In genomic region chr19:7287716-7288115, GRCh38 we compare ENCODE assay signal across 23 cellular contexts. TPM values are rescaled to one million over a fixed set of nuclear protein-coding genes. Genes with fewer than 3 reads are reported as not detected.
A peak's percentile ranks its signal among the peaks of the same experiment; 100 is the strongest.
DNase-seq lines count a peak whose midpoint lies in the region; TF ChIP-seq lines count a peak whose summit lies in the region.
"Had no signal": no experiment of that assay in that cellular context is flagged by ENCODE, and none has a peak within 500 bp of the region (broad histone marks: within the 10 kb centered on the region; RNA-seq: fewer than 3 reads in every experiment).

No MANE protein-coding gene starts in this region.

- TF ChIP-seq CTCF in H9 (conservative IDR thresholded peaks at IDR 0.05) (no peak), chondrocyte (IDR thresholded peaks at IDR 0.05) (no peak)

- no peak overlapping the region for H3K4me2 ChIP-seq in H9 (ENCODE audit: insufficient read depth, insufficient read length, low read length)

- peak overlapping the region in 2 of 3 experiments; percentile 49 to 54; a peak in 4 of 7 replicates for H3K27ac Mint-ChIP-seq in H9
- no peak overlapping the region for H3K27ac Mint-ChIP-seq in chondrocyte (ENCODE audit: unreplicated experiment)
- H3K27ac Mint-ChIP-seq: activated CD8-positive, alpha-beta T cell treated with anti-CD3 and anti-CD28 coated beads, Interleukin-2, amount 10 ng/mL, durations not matched to agents 7 days and 5 days; activated naive CD4-positive, alpha-beta T cell treated with anti-CD3 and anti-CD28 coated beads, Interleukin-2, amount 50 U/mL, for 72 hours; WTC11 had no signal

- no peak overlapping the region for H3K23ac ChIP-seq in H9 (ENCODE audit: insufficient read length, low read depth, low read length)

- H2BK12ac ChIP-seq in H9 (ENCODE audit: insufficient read length, low read depth, low read length), result no peak overlapping the region

- H3K4me3 Mint-ChIP-seq in H9 (no peak overlapping the region), chondrocyte (ENCODE audit: unreplicated experiment) (no peak overlapping the region)
- H3K4me3 Mint-ChIP-seq: activated CD8-positive, alpha-beta T cell treated with anti-CD3 and anti-CD28 coated beads, Interleukin-2, amount 10 ng/mL, durations not matched to agents 7 days and 5 days; WTC11 had no signal

- peaks cover 28 to 37% of the 10 kb centered on the region in 2 experiments for H3K4me1 Mint-ChIP-seq in H9
- peaks cover 8% of the 10 kb centered on the region for H3K4me1 Mint-ChIP-seq in chondrocyte (ENCODE audit: low read depth)

- DNase-seq in H9 (no peak), amniotic epithelial cell (ENCODE audit: low read depth) (peak; percentile 15), left kidney (ENCODE audit: low read depth, low spot score) (peak; percentile 13), chondrocyte (ENCODE audit: low spot score) (no peak), NCI-H2171 (lab: John Stamatoyannopoulos, UW) (no peak), OCI-M2 (lab: John Stamatoyannopoulos, UW; ENCODE audit: unreplicated experiment) (no peak), Ammon's horn (ENCODE audit: low spot score) (no peak)
- DNase-seq: activated CD8-positive, alpha-beta T cell treated with anti-CD3 and anti-CD28 coated beads, Interleukin-2, amount 10 ng/mL, durations not matched to agents 7 days and 5 days; activated T-cell treated with anti-CD3 and anti-CD28 coated beads, Interleukin-2, amount 50 U/mL, for 48 hours; BE2C; brain microvascular endothelial cell; cortex of kidney; DMS 273 treated with DMSO at 0.1 percent for 48 hours; GOT3; KBM-7; left ventricle myocardium superior; NCI-H2081 treated with DMSO at 0.1 percent for 48 hours; NCI-H526; right cardiac atrium; T-helper 2 cell had no signal

- H3K9me3 Mint-ChIP-seq in H9 (no peaks in the 10 kb centered on the region), chondrocyte (ENCODE audit: low read depth) (no peaks in the 10 kb centered on the region)
- H3K9me3 Mint-ChIP-seq: activated naive CD4-positive, alpha-beta T cell treated with anti-CD3 and anti-CD28 coated beads, Interleukin-2, amount 50 U/mL, for 72 hours; WTC11 had no signal

- no peak overlapping the region for H3K56ac ChIP-seq in H9 (ENCODE audit: insufficient read length, low read depth, low read length)

- H3K79me2 ChIP-seq in H9 (ENCODE audit: insufficient read depth, low read length), result peaks cover 2% of the 10 kb centered on the region; the same call in 1 of the 2 replicates

- H3T11ph ChIP-seq in H9 (ENCODE audit: low read length), result no peak overlapping the region

- no CpG with 5 or more reads among the region's 10 CpGs for WGBS in H9 (ENCODE audit: extremely low coverage, insufficient read length, low lambda C conversion rate)

- peaks cover 0 to 6% (median 1%) of the 10 kb centered on the region in 3 experiments; a peak in 3 of 7 replicates for H3K36me3 Mint-ChIP-seq in H9 (ENCODE audit: insufficient read depth in 1 of 3, low read depth in 3 of 3)
- H3K36me3 Mint-ChIP-seq in chondrocyte (ENCODE audit: low read depth), result no peaks in the 10 kb centered on the region
- H3K36me3 Mint-ChIP-seq: activated naive CD4-positive, alpha-beta T cell treated with anti-CD3 and anti-CD28 coated beads, Interleukin-2, amount 50 U/mL, for 72 hours; WTC11 had no signal

- H2AK5ac ChIP-seq in H9 (ENCODE audit: insufficient read length, low read length), result no peak overlapping the region

- H3K4me1 ChIP-seq in H9 (ENCODE audit: insufficient read depth, low read length), result no peaks in the 10 kb centered on the region
- H3K4me1 ChIP-seq: BE2C, SJSA1 had no signal

- no peak overlapping the region for H4K91ac ChIP-seq in H9 (ENCODE audit: insufficient read length, low read depth, low read length)

- H2BK5ac ChIP-seq in H9 (ENCODE audit: insufficient read length, low read length), result no peak overlapping the region

- H3K4ac ChIP-seq in H9 (ENCODE audit: low read depth, low read length), result no peak overlapping the region

- H3K18ac ChIP-seq in H9 (ENCODE audit: insufficient read length, low read depth, low read length), result no peak overlapping the region

- no peak overlapping the region for H4K5ac ChIP-seq in H9 (ENCODE audit: insufficient read length, low read depth, low read length)

- H3K79me1 ChIP-seq in H9 (ENCODE audit: insufficient read depth, low read depth, low read length, poor library complexity, severe bottlenecking), result no peaks in the 10 kb centered on the region

- no peak overlapping the region for H2AFZ ChIP-seq in H9 (ENCODE audit: low read length)

- H3K27ac ChIP-seq in H9 (ENCODE audit: insufficient read length, low read depth, low read length), result no peak overlapping the region
- H3K27ac ChIP-seq: brain microvascular endothelial cell, SJSA1 had no signal

- no peaks in the 10 kb centered on the region for H3K9me3 ChIP-seq in H9 (ENCODE audit: control insufficient read depth, low read depth, low read length)
- H3K9me3 ChIP-seq: BE2C, SJSA1 had no signal

- peaks cover 2% of the 10 kb centered on the region; the same call in 1 of the 2 replicates for H3K27me3 Mint-ChIP-seq in H9 (ENCODE audit: low read depth)
- H3K27me3 Mint-ChIP-seq in chondrocyte (ENCODE audit: low read depth), result no peaks in the 10 kb centered on the region

- H3K9ac ChIP-seq in H9 (ENCODE audit: extremely low read depth, insufficient read length, low read length), result no peak overlapping the region

- H3K27me3 ChIP-seq in H9 (ENCODE audit: insufficient read depth, low read length), result no peaks in the 10 kb centered on the region
- H3K27me3 ChIP-seq: BE2C, brain microvascular endothelial cell had no signal

- no peak overlapping the region for H4K8ac ChIP-seq in H9 (replicated peaks; ENCODE audit: insufficient read length, low read depth, low read length)

- no peaks in the 10 kb centered on the region for H4K20me1 ChIP-seq in H9 (ENCODE audit: control insufficient read depth, insufficient read depth, insufficient read length)

- no peak overlapping the region for H2BK15ac ChIP-seq in H9 (ENCODE audit: low read depth, low read length)

- H2BK120ac ChIP-seq in H9 (ENCODE audit: low read depth, low read length, poor library complexity, severe bottlenecking), result no peak overlapping the region

- no peak overlapping the region for H2BK20ac ChIP-seq in H9 (ENCODE audit: low read depth, low read length, poor library complexity, severe bottlenecking)

- H3K14ac ChIP-seq in H9 (ENCODE audit: insufficient read depth, low read length), result no peak overlapping the region

- H3K23me2 ChIP-seq in H9 (ENCODE audit: insufficient read length, low read depth, low read length, poor library complexity, severe bottlenecking), result no peaks in the 10 kb centered on the region

RNA-seq across cellular contexts. Expression of gene INSR, which starts 6.5 kb away (rescaled TPM):
- total RNA-seq in H9 (2021), result 37.0 and 39.8 TPM in 2 replicates
- total RNA-seq in chondrocyte, result 19.5 to 32.5 TPM (median 30.9 TPM) in 3 replicates

Comparison
In these comparisons a context has a peak if more than half of its experiments do, and no peak if none do; other contexts are left out.
1. DNase-seq: peak in amniotic epithelial cell (single experiment) and left kidney (single experiment); none in H9 (single experiment), chondrocyte (single experiment), NCI-H2171 (single experiment), OCI-M2 (single experiment) and Ammon's horn (single experiment).